ENCODE assay signal across 8 cellular contexts in the genomic region with DNA sequence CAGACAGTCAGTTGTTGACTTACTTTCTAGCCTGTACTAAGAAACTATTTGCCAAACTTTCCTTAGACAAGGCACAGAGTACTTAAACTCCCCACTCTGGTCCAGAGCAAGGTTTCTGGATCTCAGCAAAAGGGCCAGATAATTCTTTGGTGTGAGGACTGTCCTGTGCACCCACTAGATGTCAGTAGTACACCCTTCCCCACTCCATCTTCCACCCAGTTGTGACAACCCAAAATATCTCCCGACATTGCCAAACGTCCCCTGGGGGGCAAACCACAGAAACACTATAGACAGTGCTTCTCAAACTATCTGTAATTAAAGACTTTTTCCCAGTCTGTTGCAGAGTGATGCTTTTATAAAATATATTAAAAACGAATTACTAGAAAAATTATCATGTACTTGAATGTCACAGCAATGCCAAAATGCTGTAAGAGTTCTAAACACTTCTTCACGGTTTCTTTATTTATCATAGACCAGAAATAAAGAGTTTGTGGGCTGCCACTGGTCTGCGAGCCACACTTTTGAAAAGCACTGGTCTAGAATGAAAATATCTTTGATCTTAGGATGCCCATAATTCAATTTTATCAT.
DNase-seq lines count a peak whose midpoint lies in the region; ATAC-seq and TF ChIP-seq lines count a peak whose summit lies in the region.

No MANE protein-coding gene starts in this region.

- peak overlapping the region; percentile 18 for H3K4me3 ChIP-seq in adipocyte (ENCODE audit: low read length)
- no peak overlapping the region for H3K4me3 ChIP-seq in thyroid gland (replicated peaks in 1 of 3)

- DNase-seq in AG08396 (ENCODE audit: low spot score) (peak; percentile 46), GM10266 (ENCODE audit: extremely low spot score) (no peak), NAMALWA (ENCODE audit: low spot score) (peak; percentile 76), adipocyte (ENCODE audit: low read depth) (peak; percentile 75), iPS-NIHi7 (ENCODE audit: extremely low spot score) (peak; percentile 43), thyroid gland (peak; percentile 9 to 28)

- H3K4me1 ChIP-seq in adipocyte (ENCODE audit: control insufficient read depth, insufficient read depth, low read length) (peaks cover 11% of the 10 kb centered on the region), thyroid gland (no peaks in the 10 kb centered on the region)

- H3K27me3 ChIP-seq in adipocyte (replicated peaks; ENCODE audit: control insufficient read depth, insufficient read depth, low read length) (no peaks in the 10 kb centered on the region), thyroid gland (no peaks in the 10 kb centered on the region)

- H3K9ac ChIP-seq in adipocyte (ENCODE audit: low read length): no peak overlapping the region

- peak; percentile 56 for TF ChIP-seq CTCF in GM10266 (IDR thresholded peaks at IDR 0.05; ENCODE audit: control insufficient read depth, insufficient read depth, low read depth, missing control alignments)
- TF ChIP-seq CTCF in thyroid gland (IDR thresholded peaks at IDR 0.05): peak in 5 of 6 experiments; percentile 14 to 80 (median 69)

- H3K36me3 ChIP-seq in adipocyte (ENCODE audit: control insufficient read depth, insufficient read depth, low read length, severe bottlenecking): no peaks in the 10 kb centered on the region
- H3K36me3 ChIP-seq in thyroid gland: no peaks in the 10 kb centered on the region

- 30 to 38% methylated on average over 5 of the region's 5 CpGs for WGBS in thyroid gland, 2 donors

- peak; percentile 79 for ATAC-seq in HG02588 (IDR thresholded peaks at IDR 0.05; ENCODE audit: unreplicated experiment)
- no peak for ATAC-seq in GM21717 (IDR thresholded peaks at IDR 0.05; ENCODE audit: unreplicated experiment)

- intact Hi-C loops in thyroid gland (cut with DNase I): loop anchor here (5.0 kb wide), 1 partner anchor 378 kb away; no protein-coding TSS in a partner anchor

- H3K27ac ChIP-seq in thyroid gland: no peak overlapping the region

- no peaks in the 10 kb centered on the region for H3K9me3 ChIP-seq in adipocyte (ENCODE audit: control insufficient read depth, low read length)
- no peaks in the 10 kb centered on the region for H3K9me3 ChIP-seq in thyroid gland

- no peak for TF ChIP-seq POLR2A in thyroid gland (IDR thresholded peaks at IDR 0.05)
